24 cellular contexts compared by ENCODE assay signal in genomic region chr10:118213456-118213855, GRCh38.
"Had no signal": no experiment of that assay in that cellular context is flagged by ENCODE, and none has a peak within 500 bp of the region (broad histone marks: within the 10 kb centered on the region; RNA-seq: fewer than 3 reads in every experiment).

No MANE protein-coding gene starts in this region.

- H3K27me3 ChIP-seq: adrenal gland, ascending aorta, brain microvascular endothelial cell, hepatocyte, tibial artery had no signal

- DNase-seq: activated B cell treated with CpG ODN at 0.5 μM for 24 hours; activated CD4-positive, alpha-beta T cell treated with anti-CD3 and anti-CD28 coated beads for 4 hours; activated CD4-positive, alpha-beta T cell treated with anti-CD3 and anti-CD28 coated beads, Interleukin-2, amount 50 U/mL, for 48 hours; activated CD8-positive, alpha-beta memory T cell treated with anti-CD3 and anti-CD28 coated beads, Interleukin-2, amount 50 U/mL, for 48 hours; activated naive CD4-positive, alpha-beta T cell; activated T-cell treated with anti-CD3 and anti-CD28 coated beads, Interleukin-2, amount 50 U/mL, for 4 hours; adrenal gland; brain microvascular endothelial cell; caudate nucleus; dermis blood vessel endothelial cell; effector CD8-positive, alpha-beta T cell; foreskin keratinocyte; midbrain; nucleus accumbens; stimulated activated CD4-positive, alpha-beta T cell treated with anti-CD3 and anti-CD28 coated beads, Interleukin-2, amount 100 ng/mL, for 24 hours; stimulated activated naive CD8-positive, alpha-beta T cell treated with anti-CD3 and anti-CD28 coated beads, Interleukin-15, amount 100 ng/mL, for 72 hours; tibial artery had no signal

- H3K9ac ChIP-seq: parathyroid adenoma had no signal

- H3K9me3 Mint-ChIP-seq: activated B cell treated with CpG ODN at 0.5 μM for 24 hours; activated T-cell treated with anti-CD3 and anti-CD28 coated beads, Interleukin-2, amount 50 U/mL, for 4 hours; activated T-helper 2 cell treated with anti-CD3 and anti-CD28 coated beads, Interferon-gamma antibody, Interleukin-2, Interleukin-4, amounts not matched to agents 10 μg/mL and 5 μg/mL and 100 μg/mL, durations not matched to agents 14 hours and 24 hours and 36 hours; natural killer cell treated with Interleukin-12 subunit alpha and Interleukin-12 subunit beta and Interleukin-15 and Interleukin-18, amount 100 ng/mL, for 72 hours; stimulated activated effector memory CD8-positive, alpha-beta T cell treated with anti-CD3 and anti-CD28 coated beads, Interleukin-12 subunit alpha, Interleukin-12 subunit beta, amount 100 ng/mL, for 72 hours; stimulated activated naive CD8-positive, alpha-beta T cell treated with anti-CD3 and anti-CD28 coated beads, Interleukin-15, amount 100 ng/mL, for 72 hours had no signal

- H3K27ac ChIP-seq: adrenal gland, ascending aorta, brain microvascular endothelial cell, foreskin keratinocyte, hepatocyte, parathyroid adenoma, tibial artery had no signal

- ATAC-seq: activated T-cell treated with anti-CD3 and anti-CD28 coated beads, Interleukin-2, amount 50 U/mL, for 4 hours; foreskin keratinocyte; natural killer cell treated with Interleukin-12 subunit alpha and Interleukin-12 subunit beta and Interleukin-15 and Interleukin-18, amount 100 ng/mL, for 72 hours; stimulated activated effector memory CD8-positive, alpha-beta T cell treated with anti-CD3 and anti-CD28 coated beads, Interleukin-12 subunit alpha, Interleukin-12 subunit beta, amount 100 ng/mL, for 72 hours; stimulated activated naive CD8-positive, alpha-beta T cell treated with anti-CD3 and anti-CD28 coated beads, Interleukin-15, amount 100 ng/mL, for 72 hours had no signal

- H3K27ac Mint-ChIP-seq: activated B cell treated with CpG ODN at 0.5 μM for 24 hours; activated naive CD8-positive, alpha-beta T cell; activated T-helper 2 cell treated with anti-CD3 and anti-CD28 coated beads, Interferon-gamma antibody, Interleukin-2, Interleukin-4, amounts not matched to agents 10 μg/mL and 5 μg/mL and 100 μg/mL, durations not matched to agents 14 hours and 24 hours and 36 hours; natural killer cell treated with Interleukin-12 subunit alpha and Interleukin-12 subunit beta and Interleukin-15 and Interleukin-18, amount 100 ng/mL, for 72 hours; stimulated activated effector memory CD8-positive, alpha-beta T cell treated with anti-CD3 and anti-CD28 coated beads, Interleukin-12 subunit alpha, Interleukin-12 subunit beta, amount 100 ng/mL, for 72 hours had no signal

- H3K4me3 ChIP-seq: adrenal gland, ascending aorta, hepatocyte, tibial artery had no signal

- H3K4me1 Mint-ChIP-seq: activated B cell treated with CpG ODN at 0.5 μM for 24 hours; stimulated activated effector memory CD8-positive, alpha-beta T cell treated with anti-CD3 and anti-CD28 coated beads, Interleukin-12 subunit alpha, Interleukin-12 subunit beta, amount 100 ng/mL, for 72 hours; stimulated activated naive CD8-positive, alpha-beta T cell treated with anti-CD3 and anti-CD28 coated beads, Interleukin-15, amount 100 ng/mL, for 72 hours had no signal

- H3K9me3 ChIP-seq: adrenal gland, ascending aorta, tibial artery had no signal

- H3K36me3 Mint-ChIP-seq: activated naive CD8-positive, alpha-beta T cell; natural killer cell treated with Interleukin-12 subunit alpha and Interleukin-12 subunit beta and Interleukin-15 and Interleukin-18, amount 100 ng/mL, for 72 hours; stimulated activated effector memory CD8-positive, alpha-beta T cell treated with anti-CD3 and anti-CD28 coated beads, Interleukin-12 subunit alpha, Interleukin-12 subunit beta, amount 100 ng/mL, for 72 hours had no signal

- H3K4me3 Mint-ChIP-seq: activated B cell treated with CpG ODN at 0.5 μM for 24 hours; activated naive CD8-positive, alpha-beta T cell; activated T-cell treated with anti-CD3 and anti-CD28 coated beads, Interleukin-2, amount 50 U/mL, for 4 hours; natural killer cell treated with Interleukin-12 subunit alpha and Interleukin-12 subunit beta and Interleukin-15 and Interleukin-18, amount 100 ng/mL, for 72 hours; stimulated activated effector memory CD8-positive, alpha-beta T cell treated with anti-CD3 and anti-CD28 coated beads, Interleukin-12 subunit alpha, Interleukin-12 subunit beta, amount 100 ng/mL, for 72 hours; stimulated activated naive CD8-positive, alpha-beta T cell treated with anti-CD3 and anti-CD28 coated beads, Interleukin-15, amount 100 ng/mL, for 72 hours had no signal

- H3K4me1 ChIP-seq: adrenal gland, ascending aorta, parathyroid adenoma, tibial artery had no signal

- H3K36me3 ChIP-seq: adrenal gland, ascending aorta, brain microvascular endothelial cell, tibial artery had no signal
